In genomic region chr20:32764000-32764960, GRCh38 we compare ENCODE assay signal across 2 cellular contexts.
TF ChIP-seq lines count a peak whose summit lies in the region.

No MANE protein-coding gene starts in this region.

TF ChIP-seq in HEK293, 187 proteins besides CTCF, POLR2A, EP300 and RAD21:
- TF ChIP-seq ZNF549 (tag by site-specific recombination; IDR thresholded peaks at IDR 0.05), result no peak
- TF ChIP-seq ZNF548 (tag by site-specific recombination; IDR thresholded peaks at IDR 0.05), result no peak
- no peak for TF ChIP-seq ZBTB11 (tag by site-specific recombination; conservative IDR thresholded peaks at IDR 0.05; ENCODE audit: low read depth)
- TF ChIP-seq WT1 (tag by site-specific recombination; IDR thresholded peaks at IDR 0.05), result peak; percentile 78
- no peak for TF ChIP-seq KLF16 (tag by site-specific recombination; IDR thresholded peaks at IDR 0.05)
- TF ChIP-seq ZNF121 (tag by site-specific recombination; IDR thresholded peaks at IDR 0.05), result no peak
- no peak for TF ChIP-seq ZXDB (tag by site-specific recombination; IDR thresholded peaks at IDR 0.05)
- TF ChIP-seq ZNF555 (tag by site-specific recombination; conservative IDR thresholded peaks at IDR 0.05), result no peak
- TF ChIP-seq SCRT2 (tag by site-specific recombination; IDR thresholded peaks at IDR 0.05), result 0 out of 2 replicates have a peak, but pooled peaks have one; percentile 22
- TF ChIP-seq ZBTB17 (tag by site-specific recombination; IDR thresholded peaks at IDR 0.05), result no peak
- TF ChIP-seq GLIS1 (tag by site-specific recombination; IDR thresholded peaks at IDR 0.05), result peak; percentile 39; the same call in 1 of the 2 replicates
- TF ChIP-seq GLIS2 (tag by site-specific recombination; IDR thresholded peaks at IDR 0.05), result peak; percentile 58; the same call in 1 of the 2 replicates
- TF ChIP-seq ZNF791 (tag by site-specific recombination; IDR thresholded peaks at IDR 0.05), result no peak

TF ChIP-seq in K562, 482 proteins besides CTCF, POLR2A, EP300 and RAD21 (continues in another document):
- TF ChIP-seq ZBTB7A (IDR thresholded peaks at IDR 0.05; ENCODE audit: borderline replicate concordance, control insufficient read depth, low read depth, low read length) (peak; percentile 83), THAP7 (CRISPR knock-in tag; IDR thresholded peaks at IDR 0.05) (no peak), ARID4B (CRISPR knock-in tag; IDR thresholded peaks at IDR 0.05) (peak; percentile 56; the same call in 1 of the 2 replicates), U2AF2 (optimal IDR thresholded peaks at IDR 0.05; ENCODE audit: low read depth, low read length) (no peak), HDAC1 (IDR thresholded peaks at IDR 0.05) (peak in 1 of 2 experiments; percentile 65; a peak in 2 of 4 replicates), ZNF707 (CRISPR knock-in tag; conservative IDR thresholded peaks at IDR 0.05) (no peak), MTA1 (IDR thresholded peaks at IDR 0.05; ENCODE audit: borderline replicate concordance) (0 out of 2 replicates have a peak, but pooled peaks have one; percentile 10), USF1 (CRISPR knock-in tag; IDR thresholded peaks at IDR 0.05) (peak; percentile 33), SIN3A (IDR thresholded peaks at IDR 0.05; ENCODE audit: borderline replicate concordance in 2 of 2, control insufficient read depth in 1 of 2, low read depth in 2 of 2, low read length in 2 of 2) (peak; percentile 48 to 81; a peak in 1 of 4 replicates), NR2C1 (IDR thresholded peaks at IDR 0.05) (no peak), NR2C1 (tag; IDR thresholded peaks at IDR 0.05) (no peak), MAX (CRISPR knock-in tag; IDR thresholded peaks at IDR 0.05) (peak; percentile 70), L3MBTL2 (IDR thresholded peaks at IDR 0.05) (0 out of 2 replicates have a peak, but pooled peaks have one; percentile 11), CXXC5 (CRISPR knock-in tag; IDR thresholded peaks at IDR 0.05) (0 out of 2 replicates have a peak, but pooled peaks have one; percentile 22), ZNF121 (CRISPR knock-in tag; conservative IDR thresholded peaks at IDR 0.05) (no peak), ZNF830 (CRISPR knock-in tag; IDR thresholded peaks at IDR 0.05) (no peak), FOXP1 (CRISPR knock-in tag; IDR thresholded peaks at IDR 0.05) (peak; percentile 71; the same call in 1 of the 2 replicates), E2F6 (IDR thresholded peaks at IDR 0.05; ENCODE audit: borderline replicate concordance in 1 of 2, extremely low read depth in 1 of 2, insufficient read depth in 1 of 2, insufficient read length in 1 of 2, low read depth in 1 of 2, low read length in 1 of 2, poor library complexity in 1 of 2, severe bottlenecking in 1 of 2) (peak in 1 of 2 experiments; percentile 44), ZNF263 (CRISPR knock-in tag; IDR thresholded peaks at IDR 0.05; ENCODE audit: borderline replicate concordance) (0 out of 2 replicates have a peak, but pooled peaks have one; percentile 11), ZBTB17 (CRISPR knock-in tag; IDR thresholded peaks at IDR 0.05) (no peak), ZNF592 (IDR thresholded peaks at IDR 0.05) (0 out of 2 replicates have a peak, but pooled peaks have one; percentile 17), CEBPG (CRISPR knock-in tag; IDR thresholded peaks at IDR 0.05) (peak; percentile 20; the same call in 1 of the 2 replicates), CEBPG (tag; conservative IDR thresholded peaks at IDR 0.05 in 1 of 2, IDR thresholded peaks at IDR 0.05 in 1 of 2) (no peak), PRDM10 (IDR thresholded peaks at IDR 0.05; ENCODE audit: partially characterized antibody) (no peak), MBD2 (IDR thresholded peaks at IDR 0.05; ENCODE audit: borderline replicate concordance, low read depth) (no peak; the same call in 1 of the 2 replicates), SRSF3 (IDR thresholded peaks at IDR 0.05; ENCODE audit: insufficient read depth, low read length) (no peak), FOXA3 (CRISPR knock-in tag; conservative IDR thresholded peaks at IDR 0.05 in 1 of 2, IDR thresholded peaks at IDR 0.05 in 1 of 2) (0 out of 4 replicates have a peak, but pooled peaks of 1 of the 2 experiments have one; percentile 26), ZMIZ1 (IDR thresholded peaks at IDR 0.05; ENCODE audit: low read depth in 2 of 2, low read length in 2 of 2) (no peak), ETV6 (IDR thresholded peaks at IDR 0.05; ENCODE audit: borderline replicate concordance in 1 of 2, low read depth in 2 of 2, low read length in 1 of 2) (no peak), ETV6 (CRISPR knock-in tag; IDR thresholded peaks at IDR 0.05; ENCODE audit: borderline replicate concordance) (no peak), IRF2 (CRISPR knock-in tag; IDR thresholded peaks at IDR 0.05) (no peak), TEAD1 (CRISPR knock-in tag; IDR thresholded peaks at IDR 0.05) (peak in 1 of 2 experiments; percentile 74; a peak in 1 of 4 replicates), SP1 (CRISPR knock-in tag; IDR thresholded peaks at IDR 0.05) (no peak), HDAC2 (IDR thresholded peaks at IDR 0.05) (no peak)
